In genomic region chr20:50416930-50417329, GRCh38 we compare ENCODE assay signal across 15 cellular contexts.
A peak's percentile ranks its signal among the peaks of the same experiment; 100 is the strongest.
DNase-seq lines count a peak whose midpoint lies in the region; ATAC-seq, FAIRE-seq and TF ChIP-seq lines count a peak whose summit lies in the region.
"Had no signal": no experiment of that assay in that cellular context is flagged by ENCODE, and none has a peak within 500 bp of the region (broad histone marks: within the 10 kb centered on the region; RNA-seq: fewer than 3 reads in every experiment).

No MANE protein-coding gene starts in this region.

- intact Hi-C loops in heart left ventricle (cut with DNase I), result loop anchor here in 5 of 10 donors (2.0 to 5.0 kb wide), 3 partner anchors 34 to 45 kb away; no protein-coding TSS in a partner anchor
- intact Hi-C loops in cardiac septum (cut with DNase I), result no loop called here
- intact Hi-C loops in right cardiac atrium (cut with DNase I), result loop anchor here in 1 of 4 donors (5.0 kb wide), 1 partner anchor 35 kb away; no protein-coding TSS in a partner anchor
- intact Hi-C loops in vagina (cut with DNase I), result loop anchor here (5.0 to 10.0 kb wide), 2 partner anchors 35 to 112 kb away; no protein-coding TSS in a partner anchor

- no peak for TF ChIP-seq POLR2A in heart left ventricle (IDR thresholded peaks at IDR 0.05)
- TF ChIP-seq POLR2A in vagina (IDR thresholded peaks at IDR 0.05), result no peak
- no peak for TF ChIP-seq POLR2A in GM12891 (IDR thresholded peaks at IDR 0.05; ENCODE audit: low read depth, low read length)

- H3K36me3 ChIP-seq in heart left ventricle (no peaks in the 10 kb centered on the region), rectal smooth muscle tissue (ENCODE audit: control insufficient read depth, insufficient read depth, low read length) (no peaks in the 10 kb centered on the region), vagina (no peaks in the 10 kb centered on the region)

- peaks cover 0 to 19% (median 2%) of the 10 kb centered on the region in 12 donors for H3K9me3 ChIP-seq in heart left ventricle
- H3K9me3 ChIP-seq in right cardiac atrium (ENCODE audit: control insufficient read depth, low read length), result no peaks in the 10 kb centered on the region
- no peaks in the 10 kb centered on the region for H3K9me3 ChIP-seq in vagina

- ATAC-seq in heart left ventricle (no peak), right cardiac atrium (no peak), left lobe of liver (no peak)
- ATAC-seq: activated CD8-positive, alpha-beta memory T cell treated with anti-CD3 and anti-CD28 coated beads, Interleukin-2, amount 10 ng/mL, durations not matched to agents 7 days and 5 days had no signal

- H3K4me3 ChIP-seq in heart left ventricle (no peak overlapping the region), right cardiac atrium (ENCODE audit: low read length) (no peak overlapping the region), rectal smooth muscle tissue (ENCODE audit: low read length) (no peak overlapping the region), vagina (no peak overlapping the region)

- peak overlapping the region; percentile 88 to 99 (median 96) for H3K27ac ChIP-seq in heart left ventricle
- H3K27ac ChIP-seq in right cardiac atrium (ENCODE audit: low read length), result peak overlapping the region; percentile 100
- peak overlapping the region; percentile 98 for H3K27ac ChIP-seq in rectal smooth muscle tissue (ENCODE audit: low read depth, low read length)
- peak overlapping the region; percentile 98 for H3K27ac ChIP-seq in vagina

- no peak for FAIRE-seq in GM12891 (lab: Jason Lieb, UNC)

- no peak overlapping the region for H3K9ac ChIP-seq in rectal smooth muscle tissue (ENCODE audit: low read length)

- no peak for TF ChIP-seq CTCF in heart left ventricle (IDR thresholded peaks at IDR 0.05)
- no peak for TF ChIP-seq CTCF in vagina (IDR thresholded peaks at IDR 0.05)

- DNase-seq in heart left ventricle, result no peak
- no peak for DNase-seq in cardiac septum (ENCODE audit: low spot score)
- no peak for DNase-seq in right cardiac atrium
- no peak for DNase-seq in vagina (ENCODE audit: extremely low spot score in 2 of 2)
- no peak for DNase-seq in left lobe of liver (ENCODE audit: low spot score)
- DNase-seq in GF-D8 (lab: John Stamatoyannopoulos, UW), result no peak
- no peak for DNase-seq in GM12891 (ENCODE audit: insufficient read length, low spot score)
- DNase-seq: 8988T; activated B cell treated with CpG ODN at 0.5 μM for 24 hours; activated CD8-positive, alpha-beta memory T cell treated with anti-CD3 and anti-CD28 coated beads, Interleukin-2, amount 10 ng/mL, durations not matched to agents 7 days and 5 days; activated naive CD4-positive, alpha-beta T cell treated with Interleukin-2 at 50 U/mL for 16 hours; GOT3; NCI-H1092; OCI-M1 had no signal

- H3K27me3 ChIP-seq in heart left ventricle (no peaks in the 10 kb centered on the region), right cardiac atrium (ENCODE audit: control insufficient read depth, insufficient read depth) (no peaks in the 10 kb centered on the region), rectal smooth muscle tissue (ENCODE audit: control insufficient read depth, insufficient read depth, low read length) (no peaks in the 10 kb centered on the region), vagina (no peaks in the 10 kb centered on the region)

- peaks cover 15 to 38% (median 25%) of the 10 kb centered on the region in 12 donors for H3K4me1 ChIP-seq in heart left ventricle
- H3K4me1 ChIP-seq in right cardiac atrium (ENCODE audit: control insufficient read depth, insufficient read depth, low read length), result peaks cover 17% of the 10 kb centered on the region
- H3K4me1 ChIP-seq in rectal smooth muscle tissue (ENCODE audit: control insufficient read depth, insufficient read depth, low read length), result peaks cover 17% of the 10 kb centered on the region
- peaks cover 35% of the 10 kb centered on the region for H3K4me1 ChIP-seq in vagina

- 51 to 69% (median 60%) methylated on average over 6 to 7 of the region's 7 CpGs for WGBS in heart left ventricle, 4 donors
- 62% methylated on average over 7 of the region's 7 CpGs for WGBS in right cardiac atrium

TF ChIP-seq in GM12891, 5 proteins besides CTCF, POLR2A, EP300 and RAD21:
- TF ChIP-seq PAX5 (IDR thresholded peaks at IDR 0.05; ENCODE audit: insufficient read depth, low read length, severe bottlenecking) (no peak), POLR2AphosphoS5 (IDR thresholded peaks at IDR 0.05; ENCODE audit: low read depth, low read length) (no peak), POU2F2 (IDR thresholded peaks at IDR 0.05; ENCODE audit: low read depth, low read length) (no peak), TAF1 (IDR thresholded peaks at IDR 0.05; ENCODE audit: low read depth, low read length) (no peak), SPI1 (IDR thresholded peaks at IDR 0.05; ENCODE audit: low read depth, low read length) (no peak)
